8 cellular contexts compared by ENCODE assay signal in genomic region chr12:62793256-62794217, GRCh38.
DNase-seq lines count a peak whose midpoint lies in the region; ATAC-seq and TF ChIP-seq lines count a peak whose summit lies in the region.

No MANE protein-coding gene starts in this region.

- no peak overlapping the region for H3K4me3 ChIP-seq in lung

- H3K27ac ChIP-seq in 22Rv1: no peak overlapping the region
- H3K27ac ChIP-seq in lung (ENCODE audit: low read depth in 1 of 2, low read length in 1 of 2): no peak overlapping the region

- peak; percentile 65 for ATAC-seq in GM18498 (IDR thresholded peaks at IDR 0.05; ENCODE audit: unreplicated experiment)
- peak; percentile 55 for ATAC-seq in HG03520 (IDR thresholded peaks at IDR 0.05; ENCODE audit: unreplicated experiment)
- ATAC-seq in lung (ENCODE audit: insufficient read depth, low FRiP score): peak; percentile 96

- DNase-seq in NCI-H69 (lab: John Stamatoyannopoulos, UW): peak; percentile 86
- peak; percentile 82 to 85 for DNase-seq in activated CD4-positive, alpha-beta T cell treated with anti-CD3 and anti-CD28 coated beads, Interleukin-2, amount 50 U/mL, for 48 hours
- peak; percentile 62 for DNase-seq in effector CD4-positive, alpha-beta T cell
- peak; percentile 82 for DNase-seq in lung (ENCODE audit: low spot score)
- peak; percentile 65 for DNase-seq in stimulated activated CD8-positive, alpha-beta memory T cell treated with anti-CD3 and anti-CD28 coated beads, Interleukin-12 subunit alpha, Interleukin-12 subunit beta, amount 100 ng/mL, for 1 hour (ENCODE audit: low read depth)

- peak; percentile 99 for TF ChIP-seq CTCF in 22Rv1 (IDR thresholded peaks at IDR 0.05)
- TF ChIP-seq CTCF in lung (IDR thresholded peaks at IDR 0.05; ENCODE audit: control extremely low read depth, extremely low read depth): peak; percentile 97

- no peaks in the 10 kb centered on the region for H3K27me3 ChIP-seq in lung (ENCODE audit: control insufficient read depth, insufficient read depth)

- H3K36me3 ChIP-seq in lung (ENCODE audit: control insufficient read depth in 2 of 2, insufficient read depth in 2 of 2, low read length in 2 of 2): no peaks in the 10 kb centered on the region

- H3K4me1 ChIP-seq in lung (ENCODE audit: control insufficient read depth in 2 of 2, insufficient read depth in 2 of 2, low read length in 2 of 2): no peaks in the 10 kb centered on the region

- H3K9me3 ChIP-seq in lung (ENCODE audit: control insufficient read depth in 2 of 2, insufficient read depth in 1 of 2, low read length in 1 of 2): no peaks in the 10 kb centered on the region

- WGBS in lung, 2 donors: 78 to 80% methylated on average over 25 of the region's 25 CpGs
